In genomic region chr3:173043757-173044156, GRCh38 we compare ENCODE assay signal across 26 cellular contexts.
"Had no signal": no experiment of that assay in that cellular context is flagged by ENCODE, and none has a peak within 500 bp of the region (broad histone marks: within the 10 kb centered on the region; RNA-seq: fewer than 3 reads in every experiment).

No MANE protein-coding gene starts in this region.

- ATAC-seq: effector memory CD8-positive, alpha-beta T cell; esophagus mucosa; foreskin keratinocyte; gastrocnemius medialis; gastroesophageal sphincter; heart left ventricle; heart right ventricle had no signal

- H3K27ac ChIP-seq: colonic mucosa, coronary artery, dorsolateral prefrontal cortex, epithelial cell of prostate, esophagus muscularis mucosa, esophagus squamous epithelium, foreskin keratinocyte, gastrocnemius medialis, gastroesophageal sphincter, heart left ventricle, heart right ventricle had no signal

- H3K9me3 ChIP-seq: colonic mucosa, esophagus muscularis mucosa, esophagus squamous epithelium, gastrocnemius medialis, gastroesophageal sphincter, heart left ventricle, heart right ventricle had no signal

- H3K27me3 ChIP-seq: colonic mucosa, dorsolateral prefrontal cortex, esophagus muscularis mucosa, esophagus squamous epithelium, foreskin keratinocyte, gastrocnemius medialis, gastroesophageal sphincter, heart left ventricle, heart right ventricle had no signal

- H3K4me1 ChIP-seq: colonic mucosa, esophagus muscularis mucosa, esophagus squamous epithelium, foreskin keratinocyte, gastrocnemius medialis, gastroesophageal sphincter had no signal

- H3K27me3 Mint-ChIP-seq: dendritic cell treated with granulocyte-macrophage colony-stimulating factor and Interleukin-4, amounts not matched to agents 40 ng/mL and 50 ng/mL, for 4 days; effector memory CD8-positive, alpha-beta T cell had no signal

- H3K36me3 ChIP-seq: colonic mucosa, esophagus muscularis mucosa, esophagus squamous epithelium, gastrocnemius medialis, gastroesophageal sphincter, heart left ventricle, heart right ventricle had no signal

- H3K4me1 Mint-ChIP-seq: endodermal cell had no signal

- H3K4me3 ChIP-seq: colonic mucosa, coronary artery, dorsolateral prefrontal cortex, esophagus muscularis mucosa, esophagus squamous epithelium, gastrocnemius medialis, gastroesophageal sphincter, heart left ventricle, heart right ventricle had no signal

- H3K4me3 Mint-ChIP-seq: dendritic cell treated with granulocyte-macrophage colony-stimulating factor and Interleukin-4, amounts not matched to agents 40 ng/mL and 50 ng/mL, for 4 days; effector memory CD8-positive, alpha-beta T cell; endodermal cell had no signal

- DNase-seq: colonic mucosa; cortex of kidney; dermis blood vessel endothelial cell; dorsolateral prefrontal cortex; effector CD4-positive, alpha-beta T cell; effector CD8-positive, alpha-beta T cell; effector memory CD4-positive, alpha-beta T cell; effector memory CD8-positive, alpha-beta T cell; endodermal cell; erythroblast; esophagus squamous epithelium; foreskin fibroblast; foreskin keratinocyte; foreskin melanocyte; gastrocnemius medialis; glutamatergic neuron; head of caudate nucleus; heart left ventricle; heart right ventricle had no signal

- FAIRE-seq: endothelial cell of umbilical vein had no signal

- H3K27ac Mint-ChIP-seq: dendritic cell treated with granulocyte-macrophage colony-stimulating factor and Interleukin-4, amounts not matched to agents 40 ng/mL and 50 ng/mL, for 4 days; effector memory CD8-positive, alpha-beta T cell; endodermal cell had no signal

- H3K9me3 Mint-ChIP-seq: dendritic cell treated with granulocyte-macrophage colony-stimulating factor and Interleukin-4, amounts not matched to agents 40 ng/mL and 50 ng/mL, for 4 days; effector memory CD8-positive, alpha-beta T cell; endodermal cell had no signal
